In genomic region chr19:18919895-18920204, GRCh38 we compare ENCODE assay signal across 8 cellular contexts. TPM values are rescaled to one million over a fixed set of nuclear protein-coding genes. Genes with fewer than 3 reads are reported as not detected.
DNase-seq lines count a peak whose midpoint lies in the region; ATAC-seq, FAIRE-seq and TF ChIP-seq lines count a peak whose summit lies in the region.

No MANE protein-coding gene starts in this region.

- H3K4me3 ChIP-seq in astrocyte (ENCODE audit: insufficient read depth, low read depth, low read length) (peak overlapping the region; percentile 99), right lobe of liver (peak overlapping the region; percentile 97 to 98 (median 98)), transverse colon (peak overlapping the region; percentile 77 to 98 (median 83))

- peak overlapping the region; percentile 93 for H3K9ac ChIP-seq in astrocyte (ENCODE audit: low read length)

- 0% methylated on average over 12 of the region's 15 CpGs for WGBS in right lobe of liver (ENCODE audit: insufficient coverage, low coverage, low lambda C conversion rate, missing lambda C conversion rate)
- 0% methylated on average over 4 to 15 of the region's 15 CpGs for WGBS in transverse colon (ENCODE audit: low coverage in 1 of 2), 2 donors

- peaks cover 37% of the 10 kb centered on the region for H3K4me1 Mint-ChIP-seq in activated T-cell treated with anti-CD3 and anti-CD28 coated beads, Interleukin-2, amount 50 U/mL, for 72 hours (ENCODE audit: low read depth)
- peaks cover 11% of the 10 kb centered on the region for H3K4me1 Mint-ChIP-seq in astrocyte (ENCODE audit: low read depth, unreplicated experiment)

- H3K27me3 Mint-ChIP-seq in activated T-cell treated with anti-CD3 and anti-CD28 coated beads, Interleukin-2, amount 50 U/mL, for 72 hours (ENCODE audit: low read depth), result no peaks in the 10 kb centered on the region
- no peaks in the 10 kb centered on the region for H3K27me3 Mint-ChIP-seq in astrocyte (ENCODE audit: low read depth, unreplicated experiment)

- no peak for TF ChIP-seq CTCF in astrocyte (IDR thresholded peaks at IDR 0.05; ENCODE audit: insufficient read depth, low read depth, low read length)
- TF ChIP-seq CTCF in right lobe of liver (IDR thresholded peaks at IDR 0.05), result no peak
- TF ChIP-seq CTCF in transverse colon (IDR thresholded peaks at IDR 0.05), result no peak

- H3K9me3 Mint-ChIP-seq in activated T-cell treated with anti-CD3 and anti-CD28 coated beads, Interleukin-2, amount 50 U/mL, for 72 hours, result no peaks in the 10 kb centered on the region
- no peaks in the 10 kb centered on the region for H3K9me3 Mint-ChIP-seq in astrocyte (ENCODE audit: unreplicated experiment)

- H3K4me1 ChIP-seq in astrocyte (ENCODE audit: insufficient read depth, low read length), result peaks cover 15% of the 10 kb centered on the region
- H3K4me1 ChIP-seq in right lobe of liver, result peaks cover 0 to 25% (median 4%) of the 10 kb centered on the region in 4 donors
- peaks cover 14 to 31% (median 25%) of the 10 kb centered on the region in 4 donors for H3K4me1 ChIP-seq in transverse colon

- peak overlapping the region; percentile 91 for H3K27ac Mint-ChIP-seq in activated T-cell treated with anti-CD3 and anti-CD28 coated beads, Interleukin-2, amount 50 U/mL, for 72 hours
- peak overlapping the region; percentile 90 for H3K27ac Mint-ChIP-seq in astrocyte (ENCODE audit: unreplicated experiment)

- no peak for FAIRE-seq in astrocyte (lab: Jason Lieb, UNC)

- H2AFZ ChIP-seq in astrocyte (ENCODE audit: low read depth, low read length), result peak overlapping the region; percentile 64

- no peak for DNase-seq in activated T-cell treated with anti-CD3 and anti-CD28 coated beads, Interleukin-2, amount 50 U/mL, for 72 hours
- no peak for DNase-seq in activated T-cell treated with anti-CD3 and anti-CD28 coated beads, Interleukin-2, amount 50 U/mL, for 1 hour
- DNase-seq in astrocyte (ENCODE audit: low read depth) (no peak), right lobe of liver (no peak), transverse colon (no peak), DMS 273 (lab: John Stamatoyannopoulos, UW; ENCODE audit: unreplicated experiment) (no peak)

- in situ Hi-C loops in transverse colon (cut with MboI; ENCODE audit: low pct_ligation_motif_present in 1 of 4, low pct_unique_long_range_greater_than_20kb in 1 of 4, low sequenced_read_pairs in 3 of 4), result no loop called here

- TF ChIP-seq POLR2A in right lobe of liver (IDR thresholded peaks at IDR 0.05) (no peak), transverse colon (IDR thresholded peaks at IDR 0.05) (no peak)

- H3K36me3 ChIP-seq in astrocyte (ENCODE audit: insufficient read depth, low read length), result peaks cover 7% of the 10 kb centered on the region
- H3K36me3 ChIP-seq in right lobe of liver, result peaks cover 0 to 35% (median 13%) of the 10 kb centered on the region in 4 donors
- H3K36me3 ChIP-seq in transverse colon, result peaks cover 0 to 27% (median 12%) of the 10 kb centered on the region in 4 donors

- peak overlapping the region; percentile 68 for H3K27ac ChIP-seq in astrocyte (ENCODE audit: low read depth, low read length)
- H3K27ac ChIP-seq in right lobe of liver, result peak overlapping the region in 2 of 3 donors; percentile 52 to 59
- peak overlapping the region; percentile 67 to 99 (median 89) for H3K27ac ChIP-seq in transverse colon

- H3K79me2 ChIP-seq in astrocyte (ENCODE audit: insufficient read depth, low read length), result peaks cover 72% of the 10 kb centered on the region

- no peak for ATAC-seq in activated T-cell treated with anti-CD3 and anti-CD28 coated beads, Interleukin-2, amount 50 U/mL, for 72 hours (replicated peaks in 1 of 2)
- ATAC-seq in right lobe of liver, result no peak
- ATAC-seq in HG03457 (IDR thresholded peaks at IDR 0.05; ENCODE audit: unreplicated experiment), result no peak
- no peak for ATAC-seq in GM19452 (IDR thresholded peaks at IDR 0.05; ENCODE audit: unreplicated experiment)

- peak overlapping the region; percentile 90 for H3K4me2 ChIP-seq in astrocyte (ENCODE audit: low read length)

- H3K9me3 ChIP-seq in astrocyte (ENCODE audit: insufficient read depth, low read depth, low read length) (no peaks in the 10 kb centered on the region), right lobe of liver (no peaks in the 10 kb centered on the region), transverse colon (no peaks in the 10 kb centered on the region)

- intact Hi-C loops in right lobe of liver (cut with DNase I) (no loop called here), transverse colon (cut with DNase I; ENCODE audit: low total_unique reads) (no loop called here)

- no peaks in the 10 kb centered on the region for H3K27me3 ChIP-seq in astrocyte (ENCODE audit: insufficient read depth, low read length)
- H3K27me3 ChIP-seq in right lobe of liver, result no peaks in the 10 kb centered on the region
- H3K27me3 ChIP-seq in transverse colon, result no peaks in the 10 kb centered on the region

- H3K4me3 Mint-ChIP-seq in activated T-cell treated with anti-CD3 and anti-CD28 coated beads, Interleukin-2, amount 50 U/mL, for 72 hours, result peak overlapping the region; percentile 94 to 97
- peak overlapping the region; percentile 90 for H3K4me3 Mint-ChIP-seq in astrocyte (ENCODE audit: unreplicated experiment)

- H3K36me3 Mint-ChIP-seq in activated T-cell treated with anti-CD3 and anti-CD28 coated beads, Interleukin-2, amount 50 U/mL, for 72 hours (ENCODE audit: insufficient read depth in 2 of 2), result peaks cover 7 to 23% of the 10 kb centered on the region in 2 donors
- peaks cover 10% of the 10 kb centered on the region for H3K36me3 Mint-ChIP-seq in astrocyte (ENCODE audit: low read depth, unreplicated experiment)

- TF ChIP-seq EP300 in transverse colon (IDR thresholded peaks at IDR 0.05; ENCODE audit: low read depth), result no peak

- H4K20me1 ChIP-seq in astrocyte (ENCODE audit: insufficient read depth, low read length), result peaks cover 68% of the 10 kb centered on the region

RNA-seq across cellular contexts. Expression of gene DDX49, which starts 0.3 kb away (rescaled TPM):
- 10 to 100 TPM; 46.4 to 68.5 TPM for total RNA-seq in activated T-cell treated with anti-CD3 and anti-CD28 coated beads, Interleukin-2, amount 50 U/mL, for 72 hours
- 61.2 and 68.3 TPM in 2 replicates for total RNA-seq in astrocyte
- 10 to 100 TPM; 15.8 to 37.9 (median 18.5) TPM for total RNA-seq in right lobe of liver
- 10 to 100 TPM; 42.1 to 90.8 (median 50.4) TPM for total RNA-seq in transverse colon

RNA-seq across cellular contexts. Expression of gene COPE, which starts 0.7 kb away (rescaled TPM):
- 100 to 1,000 TPM; 191 to 222 TPM for total RNA-seq in activated T-cell treated with anti-CD3 and anti-CD28 coated beads, Interleukin-2, amount 50 U/mL, for 72 hours
- total RNA-seq in astrocyte (265 and 298 TPM in 2 replicates), right lobe of liver (100 to 1,000 TPM in 3 of 6 experiments, 10 to 100 TPM in 3; 67.4 to 240 (median 97.1) TPM), transverse colon (100 to 1,000 TPM; 144 to 268 (median 179) TPM)

RNA-seq across cellular contexts. Expression of gene HOMER3, which starts 21.2 kb away (rescaled TPM):
- total RNA-seq in activated T-cell treated with anti-CD3 and anti-CD28 coated beads, Interleukin-2, amount 50 U/mL, for 72 hours, result 1 to 10 TPM in 1 of 2 donors, under 1 TPM in 1; 0.86 to 1.8 TPM
- total RNA-seq in astrocyte (41.9 and 42.2 TPM in 2 replicates), right lobe of liver (1 to 10 TPM; 2.3 to 4.7 (median 3.2) TPM), transverse colon (10 to 100 TPM in 3 of 4 donors, 1 to 10 TPM in 1; 8.1 to 82.0 (median 12.7) TPM)

RNA-seq across cellular contexts. Expression of gene CERS1, which starts 23.9 kb away (rescaled TPM):
- total RNA-seq in activated T-cell treated with anti-CD3 and anti-CD28 coated beads, Interleukin-2, amount 50 U/mL, for 72 hours, result not detected
- total RNA-seq in astrocyte (4.9 and 6.8 TPM in 2 replicates), right lobe of liver (not detected), transverse colon (not detected)
